8 cellular contexts compared by ENCODE assay signal in genomic region chr12:113333877-113334785, GRCh38. TPM values are rescaled to one million over a fixed set of nuclear protein-coding genes. Genes with fewer than 3 reads are reported as not detected.
DNase-seq lines count a peak whose midpoint lies in the region; ATAC-seq and TF ChIP-seq lines count a peak whose summit lies in the region.

No MANE protein-coding gene starts in this region.

- H3K4me1 ChIP-seq in DOHH2 (ENCODE audit: control insufficient read depth, low read length): peaks cover 23% of the 10 kb centered on the region
- H3K4me1 ChIP-seq in Peyer's patch: peaks cover 0 to 15% (median 0%) of the 10 kb centered on the region in 4 donors
- H3K4me1 ChIP-seq in endocrine pancreas (ENCODE audit: control insufficient read depth, insufficient read depth, low read length): no peaks in the 10 kb centered on the region
- peaks cover 0 to 20% of the 10 kb centered on the region in 2 donors for H3K4me1 ChIP-seq in muscle layer of duodenum (ENCODE audit: control insufficient read depth in 1 of 2, insufficient read depth in 2 of 2, low read length in 2 of 2)

- peaks cover 7% of the 10 kb centered on the region; the same call in 1 of the 2 replicates for H3K27me3 ChIP-seq in DOHH2 (ENCODE audit: control insufficient read depth, low read length)
- no peaks in the 10 kb centered on the region for H3K27me3 ChIP-seq in Peyer's patch
- no peaks in the 10 kb centered on the region for H3K27me3 ChIP-seq in endocrine pancreas (ENCODE audit: control insufficient read depth, insufficient read depth, low read length)
- no peaks in the 10 kb centered on the region for H3K27me3 ChIP-seq in muscle layer of duodenum (ENCODE audit: low read depth, low read length)

- intact Hi-C loops in posterior vena cava (cut with DNase I): no loop called here

- no peaks in the 10 kb centered on the region; the same call in 1 of the 2 replicates for H3F3A ChIP-seq in DOHH2 (ENCODE audit: control insufficient read depth, insufficient read depth)

- H3K9me2 ChIP-seq in DOHH2 (replicated peaks; ENCODE audit: control insufficient read depth, low read length): no peaks in the 10 kb centered on the region

- H3K9ac ChIP-seq in endocrine pancreas (ENCODE audit: control insufficient read depth, insufficient read depth, low read length): peak overlapping the region; percentile 70

- ATAC-seq in HG02571 (IDR thresholded peaks at IDR 0.05; ENCODE audit: unreplicated experiment): peak; percentile 22
- ATAC-seq in GM21367 (IDR thresholded peaks at IDR 0.05; ENCODE audit: unreplicated experiment): no peak

- H3K36me3 ChIP-seq in DOHH2 (ENCODE audit: control insufficient read depth, low read length): peaks cover 24% of the 10 kb centered on the region
- H3K36me3 ChIP-seq in Peyer's patch: peaks cover 0 to 27% (median 0%) of the 10 kb centered on the region in 3 donors
- no peaks in the 10 kb centered on the region for H3K36me3 ChIP-seq in endocrine pancreas (ENCODE audit: control insufficient read depth, insufficient read depth, low read length)
- peaks cover 0 to 21% of the 10 kb centered on the region in 2 donors for H3K36me3 ChIP-seq in muscle layer of duodenum (ENCODE audit: control insufficient read depth in 1 of 2, insufficient read depth in 2 of 2, low read length in 2 of 2)

- peak overlapping the region; percentile 66 for H3K4me2 ChIP-seq in DOHH2 (ENCODE audit: low read length)

- DNase-seq in Peyer's patch: peak in 2 of 3 donors; percentile 29 to 54
- no peak for DNase-seq in stimulated activated CD4-positive, alpha-beta T cell treated with anti-CD3 and anti-CD28 coated beads, Interleukin-2, amount 100 ng/mL, for 48 hours
- no peak for DNase-seq in posterior vena cava (ENCODE audit: low spot score)

- H3K79me2 ChIP-seq in DOHH2 (ENCODE audit: control insufficient read depth, low read length): peaks cover 13% of the 10 kb centered on the region

- H3K27ac ChIP-seq in DOHH2 (ENCODE audit: low read depth, low read length): 0 out of 2 replicates have a peak overlapping the region, but pooled peaks have one; percentile 7
- peak overlapping the region; percentile 68 to 75 (median 74) for H3K27ac ChIP-seq in Peyer's patch
- peak overlapping the region; percentile 63 for H3K27ac ChIP-seq in muscle layer of duodenum (ENCODE audit: low read length)

- H3K9me3 ChIP-seq in DOHH2 (ENCODE audit: control insufficient read depth, insufficient read depth, low read length) (no peaks in the 10 kb centered on the region), Peyer's patch (no peaks in the 10 kb centered on the region), endocrine pancreas (ENCODE audit: control insufficient read depth, low read length) (no peaks in the 10 kb centered on the region), muscle layer of duodenum (ENCODE audit: control insufficient read depth in 1 of 2, low read length in 2 of 2) (no peaks in the 10 kb centered on the region)

- H3K4me3 ChIP-seq in DOHH2 (ENCODE audit: low read length): peak overlapping the region; percentile 86
- H3K4me3 ChIP-seq in Peyer's patch: peak overlapping the region; percentile 51 to 64 (median 63)
- no peak overlapping the region for H3K4me3 ChIP-seq in endocrine pancreas (ENCODE audit: control insufficient read depth, insufficient read depth, low read length)
- peak overlapping the region; percentile 65 to 91 for H3K4me3 ChIP-seq in muscle layer of duodenum (ENCODE audit: low read depth in 1 of 2, low read length in 2 of 2)

- peak in 1 of 2 donors; percentile 6 for TF ChIP-seq POLR2A in Peyer's patch (IDR thresholded peaks at IDR 0.05)

- TF ChIP-seq CTCF in DOHH2 (IDR thresholded peaks at IDR 0.05; ENCODE audit: low read depth, low read length, poor library complexity, severe bottlenecking) (no peak), Peyer's patch (IDR thresholded peaks at IDR 0.05) (no peak)

- H4K20me1 ChIP-seq in DOHH2 (ENCODE audit: control insufficient read depth, insufficient read depth, low read depth, low read length): no peaks in the 10 kb centered on the region

RNA-seq across cellular contexts. Expression of gene SLC8B1, which starts 0.8 kb away (rescaled TPM):
- total RNA-seq in Peyer's patch: 100 to 1,000 TPM in 2 of 4 donors, 10 to 100 TPM in 2; 49.5 to 112 (median 101) TPM
- 10 to 100 TPM; 21.6 to 29.8 TPM for total RNA-seq in posterior vena cava

RNA-seq across cellular contexts. Expression of gene PLBD2, which starts 24.3 kb away (rescaled TPM):
- 10 to 100 TPM; 17.0 to 32.4 (median 24.1) TPM for total RNA-seq in Peyer's patch
- total RNA-seq in posterior vena cava: 10 to 100 TPM; 53.8 to 67.8 TPM

Comparison
In these comparisons a context has a peak if more than half of its experiments do, and no peak if none do; other contexts are left out.
1. H3K27ac ChIP-seq: peak in every context shown above with its lines; median percentile 74 in Peyer's patch; 63 in muscle layer of duodenum; 7 in DOHH2.
2. DNase-seq: peak in Peyer's patch (2 of 3); none in stimulated activated CD4-positive, alpha-beta T cell treated with anti-CD3 and anti-CD28 coated beads, Interleukin-2, amount 100 ng/mL, for 48 hours (0 of 2) and posterior vena cava (single experiment).